ENCODE assay signal across 26 cellular contexts in the genomic region with DNA sequence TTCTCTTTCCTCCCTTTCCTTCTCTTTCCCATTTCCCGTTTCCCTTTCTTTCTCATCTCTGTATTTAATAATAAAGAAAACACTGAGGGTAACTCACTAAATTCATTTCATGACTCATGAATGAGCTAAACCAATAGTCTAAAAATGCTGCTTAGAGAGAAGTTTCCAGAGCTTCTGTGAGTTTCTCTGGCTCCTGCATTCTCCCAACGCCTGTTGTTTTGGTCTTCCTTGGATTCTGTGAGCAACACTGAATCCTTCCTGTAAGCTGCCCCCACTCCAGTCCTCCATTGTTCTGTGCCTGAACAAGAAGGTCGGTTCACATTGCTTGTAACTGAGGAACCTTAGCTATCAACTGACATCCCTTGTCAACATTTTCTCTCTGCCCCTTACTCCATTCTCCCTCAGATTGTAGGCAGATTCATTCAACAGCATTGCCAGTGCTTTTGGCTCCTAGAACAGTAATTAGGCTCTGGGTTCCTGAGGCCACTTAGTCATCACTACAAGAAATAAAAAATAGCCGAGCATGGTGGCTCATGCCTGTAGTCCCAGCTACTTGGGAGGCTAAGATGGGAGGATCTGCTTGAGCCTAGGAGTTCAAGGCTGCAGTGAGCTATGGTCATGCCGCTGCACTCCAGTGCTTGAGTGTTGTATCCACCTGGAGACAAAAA.
A peak's percentile ranks its signal among the peaks of the same experiment; 100 is the strongest.
DNase-seq lines count a peak whose midpoint lies in the region; ATAC-seq and TF ChIP-seq lines count a peak whose summit lies in the region.
"Had no signal": no experiment of that assay in that cellular context is flagged by ENCODE, and none has a peak within 500 bp of the region (broad histone marks: within the 10 kb centered on the region; RNA-seq: fewer than 3 reads in every experiment).

No MANE protein-coding gene starts in this region.

- no peak overlapping the region for H2BK5ac ChIP-seq in mesenchymal stem cell (ENCODE audit: low read depth, low read length, poor library complexity, severe bottlenecking)

- H3K4me1 ChIP-seq in mammary epithelial cell (ENCODE audit: insufficient read depth, low read length) (no peaks in the 10 kb centered on the region), mesenchymal stem cell (ENCODE audit: control insufficient read depth, insufficient read depth, low read depth, low read length) (no peaks in the 10 kb centered on the region)
- H3K4me1 ChIP-seq in CD8-positive, alpha-beta memory T cell (ENCODE audit: insufficient read depth, low read length), result no peaks in the 10 kb centered on the region
- H3K4me1 ChIP-seq: breast epithelium, parathyroid adenoma had no signal

- no peaks in the 10 kb centered on the region for H3K36me3 ChIP-seq in mammary epithelial cell (ENCODE audit: insufficient read depth, low read length)
- H3K36me3 ChIP-seq in mesenchymal stem cell (ENCODE audit: control insufficient read depth in 1 of 2, insufficient read depth in 2 of 2, low read depth in 1 of 2, low read length in 2 of 2), result no peaks in the 10 kb centered on the region
- no peaks in the 10 kb centered on the region for H3K36me3 ChIP-seq in CD8-positive, alpha-beta memory T cell (ENCODE audit: insufficient read depth, low read length)
- H3K36me3 ChIP-seq: breast epithelium, esophagus squamous epithelium, lower lobe of right lung had no signal

- H2BK12ac ChIP-seq in mesenchymal stem cell (ENCODE audit: low read length in 2 of 2), result no peak overlapping the region

- dilution Hi-C loops in mammary epithelial cell (cut with HindIII; ENCODE audit: low sequenced_read_pairs), result loop anchor here (10.0 kb wide), 1 partner anchor 382 kb away; no protein-coding TSS in a partner anchor

- DNase-seq in MCF 10A (ENCODE audit: unreplicated experiment) (no peak), mammary epithelial cell (no peak), chondrocyte (ENCODE audit: low spot score) (no peak), mesenchymal stem cell (no peak), RKO (ENCODE audit: low spot score) (no peak)
- no peak for DNase-seq in stimulated activated CD4-positive, alpha-beta T cell treated with anti-CD3 and anti-CD28 coated beads, Interleukin-1b, Interleukin-23, amount 100 ng/mL, for 48 hours
- DNase-seq in CD8-positive, alpha-beta memory T cell, result no peak
- DNase-seq: activated CD4-positive, alpha-beta T cell treated with anti-CD3 and anti-CD28 coated beads, Interleukin-2, amount 50 U/mL, for 48 hours; activated T-cell treated with anti-CD3 and anti-CD28 coated beads, Interleukin-2, amount 50 U/mL, for 1 hour; DMS153; esophagus squamous epithelium; GOT3; lower lobe of right lung; NCI-H1694; NCI-H226; stimulated activated CD4-positive, alpha-beta T cell treated with anti-CD3 and anti-CD28 coated beads, Interleukin-4, amount 100 ng/mL, for 24 hours; substantia nigra had no signal

- no peak overlapping the region for H2AK5ac ChIP-seq in mesenchymal stem cell (ENCODE audit: low read length, severe bottlenecking)

- H3K9ac ChIP-seq in mammary epithelial cell (ENCODE audit: insufficient read depth, low read length) (no peak overlapping the region), mesenchymal stem cell (ENCODE audit: low read length) (peak overlapping the region; percentile 75)
- H3K9ac ChIP-seq: parathyroid adenoma had no signal

- no peaks in the 10 kb centered on the region for H3K27me3 Mint-ChIP-seq in MCF 10A (ENCODE audit: insufficient read depth, unreplicated experiment)
- H3K27me3 Mint-ChIP-seq in chondrocyte (ENCODE audit: low read depth), result peaks cover 5% of the 10 kb centered on the region
- H3K27me3 Mint-ChIP-seq in CD8-positive, alpha-beta memory T cell, result peaks cover 0 to 1% of the 10 kb centered on the region in 2 donors
- H3K27me3 Mint-ChIP-seq: activated naive CD4-positive, alpha-beta T cell treated with anti-CD3 and anti-CD28 coated beads, Interleukin-2, amount 50 U/mL, for 24 hours had no signal

- no peak for ATAC-seq in HG02938 (IDR thresholded peaks at IDR 0.05; ENCODE audit: unreplicated experiment)
- ATAC-seq: lower lobe of right lung, Panc1 had no signal

- H4K91ac ChIP-seq in mesenchymal stem cell (ENCODE audit: low read length), result no peak overlapping the region

- peak overlapping the region in 1 of 2 experiments; percentile 32 for H3K4ac ChIP-seq in mesenchymal stem cell (ENCODE audit: low read depth in 1 of 2, low read length in 2 of 2)

- intact Hi-C loops in MCF 10A (cut with micrococcal nuclease), result no loop called here
- intact Hi-C loops in mammary epithelial cell (cut with micrococcal nuclease), result no loop called here

- no peaks in the 10 kb centered on the region for H3K27me3 ChIP-seq in mammary epithelial cell (ENCODE audit: insufficient read depth, low read length)
- H3K27me3 ChIP-seq in mesenchymal stem cell (ENCODE audit: control insufficient read depth in 1 of 2, insufficient read depth in 1 of 2, low read length in 2 of 2), result no peaks in the 10 kb centered on the region
- H3K27me3 ChIP-seq in CD8-positive, alpha-beta memory T cell (ENCODE audit: insufficient read depth, low read length, poor library complexity, severe bottlenecking), result no peaks in the 10 kb centered on the region
- H3K27me3 ChIP-seq: breast epithelium, esophagus squamous epithelium had no signal

- H3K27ac ChIP-seq in mammary epithelial cell (ENCODE audit: insufficient read depth, low read depth, low read length) (no peak overlapping the region), mesenchymal stem cell (ENCODE audit: low read length, poor library complexity, severe bottlenecking) (no peak overlapping the region)
- no peak overlapping the region for H3K27ac ChIP-seq in CD8-positive, alpha-beta memory T cell (ENCODE audit: low read depth, low read length)
- H3K27ac ChIP-seq: 22Rv1, breast epithelium, C4-2B, esophagus squamous epithelium, lower lobe of right lung, parathyroid adenoma, VCaP had no signal

- no TSS peak for BruUV-seq in MCF 10A (replicated peaks; lab: Mats Ljungman, UMichigan)
- no TSS peak for BruUV-seq in mammary epithelial cell (replicated peaks; lab: Mats Ljungman, UMichigan)

- H2AFZ ChIP-seq in mammary epithelial cell (ENCODE audit: low read depth, low read length), result no peak overlapping the region
- peak overlapping the region; percentile 67 for H2AFZ ChIP-seq in mesenchymal stem cell (ENCODE audit: low read depth, low read length)
- H2AFZ ChIP-seq: parathyroid adenoma had no signal

- H3K9me3 Mint-ChIP-seq in MCF 10A (ENCODE audit: unreplicated experiment), result peaks cover 8% of the 10 kb centered on the region
- H3K9me3 Mint-ChIP-seq in chondrocyte (ENCODE audit: low read depth), result peaks cover 7% of the 10 kb centered on the region
- peaks cover 0 to 11% (median 5%) of the 10 kb centered on the region in 5 donors for H3K9me3 Mint-ChIP-seq in CD8-positive, alpha-beta memory T cell

- no peak overlapping the region for H2BK120ac ChIP-seq in mesenchymal stem cell (ENCODE audit: low read depth, low read length)

- H3K36me3 Mint-ChIP-seq in MCF 10A (ENCODE audit: insufficient read depth, unreplicated experiment), result no peaks in the 10 kb centered on the region
- no peaks in the 10 kb centered on the region for H3K36me3 Mint-ChIP-seq in chondrocyte (ENCODE audit: low read depth)
- H3K36me3 Mint-ChIP-seq in CD8-positive, alpha-beta memory T cell, result no peaks in the 10 kb centered on the region
- H3K36me3 Mint-ChIP-seq: activated naive CD4-positive, alpha-beta T cell treated with anti-CD3 and anti-CD28 coated beads, Interleukin-2, amount 50 U/mL, for 24 hours; IgD-negative memory B cell had no signal

- H4K20me1 ChIP-seq in mammary epithelial cell (ENCODE audit: insufficient read depth, low read length), result no peaks in the 10 kb centered on the region

- H3K4me2 ChIP-seq in mammary epithelial cell (ENCODE audit: insufficient read depth, low read depth, low read length) (no peak overlapping the region), mesenchymal stem cell (ENCODE audit: low read length, poor library complexity, severe bottlenecking) (no peak overlapping the region)

- H3K18ac ChIP-seq in mesenchymal stem cell (ENCODE audit: low read depth in 1 of 2, low read length in 2 of 2), result peak overlapping the region in 1 of 2 experiments; percentile 50

- no peak for TF ChIP-seq CTCF in MCF 10A (IDR thresholded peaks at IDR 0.05; ENCODE audit: unreplicated experiment)
- TF ChIP-seq CTCF in mammary epithelial cell (conservative IDR thresholded peaks at IDR 0.05 in 1 of 2, IDR thresholded peaks at IDR 0.05 in 1 of 2; ENCODE audit: extremely low read depth in 1 of 2, insufficient read depth in 1 of 2, low read depth in 1 of 2, low read length in 2 of 2), result no peak
- TF ChIP-seq CTCF in chondrocyte (IDR thresholded peaks at IDR 0.05), result no peak

- POLR2A ChIA-PET in MCF 10A (lab: Yijun Ruan, JAX), result interaction anchor here (0.7 to 1.2 kb wide), 3 partner anchors 8 to 268 kb away, joined by 3 to 4 read pairs (median 3); no protein-coding TSS in a partner anchor
- POLR2A ChIA-PET in CD8-positive, alpha-beta memory T cell (lab: Charles Lee), result no interaction called here

- H3K9me3 ChIP-seq in mammary epithelial cell (replicated peaks; ENCODE audit: insufficient read depth, low read length) (no peaks in the 10 kb centered on the region), mesenchymal stem cell (ENCODE audit: control insufficient read depth, low read length) (no peaks in the 10 kb centered on the region)
- no peaks in the 10 kb centered on the region for H3K9me3 ChIP-seq in CD8-positive, alpha-beta memory T cell (ENCODE audit: low read length)
- H3K9me3 ChIP-seq: breast epithelium, esophagus squamous epithelium had no signal

- peaks cover 17% of the 10 kb centered on the region for H3K4me1 Mint-ChIP-seq in MCF 10A (ENCODE audit: insufficient read depth, unreplicated experiment)
- H3K4me1 Mint-ChIP-seq in chondrocyte (ENCODE audit: low read depth), result peaks cover 9% of the 10 kb centered on the region
- no peaks in the 10 kb centered on the region for H3K4me1 Mint-ChIP-seq in CD8-positive, alpha-beta memory T cell
- H3K4me1 Mint-ChIP-seq: activated naive CD4-positive, alpha-beta T cell treated with anti-CD3 and anti-CD28 coated beads, Interleukin-2, amount 50 U/mL, for 24 hours; IgD-negative memory B cell had no signal

- in situ Hi-C loops in mammary epithelial cell (cut with MboI; ENCODE audit: low sequenced_read_pairs in 2 of 2), result no loop called here

- H3K27ac Mint-ChIP-seq in MCF 10A (ENCODE audit: low read depth, unreplicated experiment) (peak overlapping the region; percentile 13), chondrocyte (ENCODE audit: unreplicated experiment) (peak overlapping the region; percentile 92)
- no peak overlapping the region for H3K27ac Mint-ChIP-seq in CD8-positive, alpha-beta memory T cell
- H3K27ac Mint-ChIP-seq: activated naive CD4-positive, alpha-beta T cell treated with anti-CD3 and anti-CD28 coated beads, Interleukin-2, amount 50 U/mL, for 24 hours; IgD-negative memory B cell had no signal

- peak overlapping the region; percentile 49 for H4K8ac ChIP-seq in mesenchymal stem cell (ENCODE audit: low read length)

- H3K79me1 ChIP-seq in mesenchymal stem cell (replicated peaks; ENCODE audit: low read length, poor library complexity, severe bottlenecking), result no peaks in the 10 kb centered on the region

- no peaks in the 10 kb centered on the region for H3K79me2 ChIP-seq in mammary epithelial cell (ENCODE audit: insufficient read depth, low read length)
- H3K79me2 ChIP-seq: parathyroid adenoma had no signal

- H3K23ac ChIP-seq in mesenchymal stem cell (ENCODE audit: low read length in 2 of 2), result no peak overlapping the region

- H3K14ac ChIP-seq in mesenchymal stem cell (ENCODE audit: low read length in 2 of 2), result no peak overlapping the region

- WGBS in mammary epithelial cell (ENCODE audit: low coverage, missing lambda C conversion rate), result 88% methylated on average over 5 of the region's 5 CpGs
- WGBS in mesenchymal stem cell, result 90% methylated on average over 5 of the region's 5 CpGs

- no peak overlapping the region for H2BK15ac ChIP-seq in mesenchymal stem cell (ENCODE audit: low read depth, poor library complexity, severe bottlenecking)

- H3K4me3 Mint-ChIP-seq in MCF 10A (ENCODE audit: unreplicated experiment), result no peak overlapping the region
- no peak overlapping the region for H3K4me3 Mint-ChIP-seq in chondrocyte (ENCODE audit: unreplicated experiment)
- no peak overlapping the region for H3K4me3 Mint-ChIP-seq in CD8-positive, alpha-beta memory T cell
- H3K4me3 Mint-ChIP-seq: activated naive CD4-positive, alpha-beta T cell treated with anti-CD3 and anti-CD28 coated beads, Interleukin-2, amount 50 U/mL, for 24 hours; IgD-negative memory B cell had no signal

- CTCF ChIA-PET in MCF 10A (lab: Yijun Ruan, JAX), result interaction anchor here (0.6 to 0.7 kb wide), 3 partner anchors 309 to 854 kb away, joined by 3 read pairs; no protein-coding TSS in a partner anchor
- CTCF ChIA-PET in mammary epithelial cell (lab: Charles Lee; ENCODE audit: low non-redundant PET), result no interaction called here
- CTCF ChIA-PET in CD8-positive, alpha-beta memory T cell (lab: Charles Lee), result no interaction called here

- H3K4me3 ChIP-seq in mammary epithelial cell (replicated peaks in 1 of 3; ENCODE audit: insufficient read depth in 1 of 3, low read depth in 2 of 3, low read length in 3 of 3), result no peak overlapping the region
- peak overlapping the region in 1 of 2 experiments; percentile 45 for H3K4me3 ChIP-seq in mesenchymal stem cell (ENCODE audit: insufficient read depth in 1 of 2, low read depth in 1 of 2, low read length in 2 of 2)
- no peak overlapping the region for H3K4me3 ChIP-seq in CD8-positive, alpha-beta memory T cell (ENCODE audit: low read length)
- H3K4me3 ChIP-seq: breast epithelium, esophagus squamous epithelium, lower lobe of right lung had no signal

Comparison
In these comparisons a context has a peak if more than half of its experiments do, and no peak if none do; other contexts are left out.
1. H3K27ac Mint-ChIP-seq: peak in MCF 10A (single experiment) and chondrocyte (single experiment); none in CD8-positive, alpha-beta memory T cell (0 of 8).